ENCODE assay signal across 14 cellular contexts in the genomic region with DNA sequence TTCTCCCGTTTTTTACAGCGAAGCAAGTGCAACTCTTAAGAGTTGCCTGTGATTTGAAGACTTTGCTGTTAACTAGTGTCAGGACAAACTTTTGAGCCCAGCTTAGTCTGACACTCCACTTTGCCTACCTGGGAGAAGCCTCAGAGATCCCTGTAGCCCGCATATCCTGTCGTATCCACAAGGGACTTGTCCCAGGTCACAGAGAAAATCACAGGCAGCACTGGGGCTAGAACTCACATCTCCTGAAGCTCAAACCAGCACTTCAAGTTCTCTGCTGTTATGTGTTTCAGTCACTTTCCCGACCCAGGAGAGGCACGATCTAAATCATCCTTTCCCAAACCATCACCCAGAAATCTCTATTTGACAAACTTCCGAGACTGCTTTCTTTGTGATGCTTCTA.
DNase-seq lines count a peak whose midpoint lies in the region; ATAC-seq and TF ChIP-seq lines count a peak whose summit lies in the region.
"Had no signal": no experiment of that assay in that cellular context is flagged by ENCODE, and none has a peak within 500 bp of the region (broad histone marks: within the 10 kb centered on the region; RNA-seq: fewer than 3 reads in every experiment).

No MANE protein-coding gene starts in this region.

- no peak for TF ChIP-seq POLR2A in transverse colon (IDR thresholded peaks at IDR 0.05)

- DNase-seq in NCI-H748 (lab: John Stamatoyannopoulos, UW; ENCODE audit: unreplicated experiment) (peak; percentile 68), NCI-H748 treated with DMSO at 0.1 percent for 48 hours (lab: John Stamatoyannopoulos, UW) (no peak), kidney tubule cell (ENCODE audit: low spot score) (peak; percentile 13), transverse colon (no peak), AG08395 (ENCODE audit: low spot score) (no peak), omental fat pad (ENCODE audit: low spot score) (no peak)
- DNase-seq: activated effector memory CD4-positive, alpha-beta T cell treated with anti-CD3 and anti-CD28 coated beads, Interleukin-2, amount 50 U/mL, for 16 hours; HCEC 1CT; IMR-90; SIG-M5; stimulated activated CD4-positive, alpha-beta T cell treated with anti-CD3 and anti-CD28 coated beads, Interleukin-1b, Interleukin-23, amount 100 ng/mL, for 48 hours had no signal

- ATAC-seq in GM18907 (IDR thresholded peaks at IDR 0.05; ENCODE audit: unreplicated experiment): no peak
- ATAC-seq in omental fat pad (ENCODE audit: low FRiP score): no peak

- no peaks in the 10 kb centered on the region for H3K36me3 ChIP-seq in transverse colon
- H3K36me3 ChIP-seq: right atrium auricular region had no signal

- WGBS in transverse colon (ENCODE audit: low coverage in 1 of 2), 2 donors: 84 to 92% methylated on average over 3 to 7 of the region's 7 CpGs

- intact Hi-C loops in transverse colon (cut with DNase I; ENCODE audit: low total_unique reads): no loop called here

- H3K27ac ChIP-seq in VCaP (peak overlapping the region; percentile 90), transverse colon (peak overlapping the region; percentile 75 to 90 (median 83))
- H3K27ac ChIP-seq: right atrium auricular region had no signal

- H3K9me3 ChIP-seq in transverse colon: no peaks in the 10 kb centered on the region
- H3K9me3 ChIP-seq: right atrium auricular region had no signal

- no peak overlapping the region for H3K4me3 ChIP-seq in transverse colon
- H3K4me3 ChIP-seq: right atrium auricular region had no signal

- in situ Hi-C loops in transverse colon (cut with MboI; ENCODE audit: low pct_ligation_motif_present in 1 of 4, low pct_unique_long_range_greater_than_20kb in 1 of 4, low sequenced_read_pairs in 3 of 4): loop anchor here (10.0 to 25.0 kb wide), 3 partner anchors 784 to 809 kb away; a partner anchor contains a TSS

- peaks cover 7 to 24% (median 21%) of the 10 kb centered on the region in 4 donors for H3K4me1 ChIP-seq in transverse colon

- TF ChIP-seq CTCF in VCaP (conservative IDR thresholded peaks at IDR 0.05) (no peak), transverse colon (IDR thresholded peaks at IDR 0.05) (peak in 1 of 5 experiments; percentile 11), omental fat pad (IDR thresholded peaks at IDR 0.05) (no peak)

- H3K27me3 ChIP-seq in transverse colon: no peaks in the 10 kb centered on the region
- H3K27me3 ChIP-seq: right atrium auricular region had no signal

- no peak for TF ChIP-seq EP300 in transverse colon (IDR thresholded peaks at IDR 0.05; ENCODE audit: low read depth)

Comparison
In these comparisons a context has a peak if more than half of its experiments do, and no peak if none do; other contexts are left out.
1. DNase-seq: peak in NCI-H748 (single experiment) and kidney tubule cell (single experiment); none in NCI-H748 treated with DMSO at 0.1 percent for 48 hours (single experiment), transverse colon (single experiment), AG08395 (single experiment) and omental fat pad (single experiment).